ENCODE assay signal across 8 cellular contexts in the genomic region with DNA sequence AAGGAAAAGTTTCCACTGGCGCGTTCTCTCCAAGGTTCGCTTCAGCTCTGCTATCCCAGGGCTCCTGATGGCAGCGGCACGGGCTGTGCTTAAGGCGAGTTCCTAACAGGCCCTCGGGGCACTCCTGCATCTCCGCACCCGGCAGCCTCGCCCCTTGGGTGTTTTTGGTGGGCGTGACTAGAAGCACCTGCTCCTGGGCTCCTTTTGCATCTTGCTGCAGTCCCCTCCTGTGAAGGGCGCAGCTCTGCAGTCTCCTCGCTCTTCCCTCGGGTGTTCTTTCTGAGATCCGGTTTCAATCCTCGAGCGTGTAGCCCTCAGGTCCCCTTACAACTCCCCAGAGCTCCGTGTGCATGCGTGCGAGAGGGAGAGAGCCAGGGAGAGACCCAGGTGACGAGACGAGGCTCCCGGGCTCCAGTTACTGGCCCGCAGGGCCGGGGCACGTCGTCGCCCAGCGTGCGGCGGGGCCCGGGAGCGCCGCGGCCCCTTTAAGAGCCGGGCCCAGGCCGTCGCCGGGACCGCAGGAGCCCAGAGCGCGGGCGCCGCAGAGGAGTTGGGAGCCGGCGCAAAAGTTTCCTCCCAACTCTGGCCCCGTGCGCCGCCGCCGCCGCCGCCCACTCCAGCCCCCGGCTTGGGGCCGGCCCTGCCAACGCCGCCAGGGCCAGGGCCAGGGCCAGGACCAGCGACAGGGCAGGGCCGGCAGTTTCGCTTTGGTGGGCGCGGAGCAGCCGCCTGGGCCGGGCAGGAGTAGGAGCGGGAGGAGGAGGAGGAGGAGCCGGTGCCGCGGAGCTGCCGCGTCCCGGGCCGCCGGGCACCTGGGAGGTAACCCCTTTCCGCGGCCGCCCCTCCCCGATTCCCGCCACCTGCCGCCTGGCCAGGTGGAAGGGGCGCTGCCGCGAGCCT. TPM values are rescaled to one million over a fixed set of nuclear protein-coding genes. Genes with fewer than 3 reads are reported as not detected.
DNase-seq lines count a peak whose midpoint lies in the region; ATAC-seq and TF ChIP-seq lines count a peak whose summit lies in the region.

A gene with protein sequence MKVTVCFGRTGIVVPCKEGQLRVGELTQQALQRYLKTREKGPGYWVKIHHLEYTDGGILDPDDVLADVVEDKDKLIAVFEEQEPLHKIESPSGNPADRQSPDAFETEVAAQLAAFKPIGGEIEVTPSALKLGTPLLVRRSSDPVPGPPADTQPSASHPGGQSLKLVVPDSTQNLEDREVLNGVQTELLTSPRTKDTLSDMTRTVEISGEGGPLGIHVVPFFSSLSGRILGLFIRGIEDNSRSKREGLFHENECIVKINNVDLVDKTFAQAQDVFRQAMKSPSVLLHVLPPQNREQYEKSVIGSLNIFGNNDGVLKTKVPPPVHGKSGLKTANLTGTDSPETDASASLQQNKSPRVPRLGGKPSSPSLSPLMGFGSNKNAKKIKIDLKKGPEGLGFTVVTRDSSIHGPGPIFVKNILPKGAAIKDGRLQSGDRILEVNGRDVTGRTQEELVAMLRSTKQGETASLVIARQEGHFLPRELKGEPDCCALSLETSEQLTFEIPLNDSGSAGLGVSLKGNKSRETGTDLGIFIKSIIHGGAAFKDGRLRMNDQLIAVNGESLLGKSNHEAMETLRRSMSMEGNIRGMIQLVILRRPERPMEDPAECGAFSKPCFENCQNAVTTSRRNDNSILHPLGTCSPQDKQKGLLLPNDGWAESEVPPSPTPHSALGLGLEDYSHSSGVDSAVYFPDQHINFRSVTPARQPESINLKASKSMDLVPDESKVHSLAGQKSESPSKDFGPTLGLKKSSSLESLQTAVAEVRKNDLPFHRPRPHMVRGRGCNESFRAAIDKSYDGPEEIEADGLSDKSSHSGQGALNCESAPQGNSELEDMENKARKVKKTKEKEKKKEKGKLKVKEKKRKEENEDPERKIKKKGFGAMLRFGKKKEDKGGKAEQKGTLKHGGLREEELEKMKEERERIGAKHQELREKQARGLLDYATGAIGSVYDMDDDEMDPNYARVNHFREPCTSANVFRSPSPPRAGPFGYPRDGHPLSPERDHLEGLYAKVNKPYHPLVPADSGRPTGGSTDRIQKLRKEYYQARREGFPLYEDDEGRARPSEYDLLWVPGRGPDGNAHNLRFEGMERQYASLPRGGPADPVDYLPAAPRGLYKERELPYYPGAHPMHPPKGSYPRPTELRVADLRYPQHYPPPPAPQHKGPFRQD (N-terminal part only) (plus strand): TSS at position 515 of the 900 bp plus-strand sequence. CDS start 525 bp downstream, outside the sequence.

- peak within 1 kb of the TSS; percentile 92 for H3K18ac ChIP-seq in IMR-90 (ENCODE audit: low read depth, low read length)

- H4K5ac ChIP-seq in IMR-90 (ENCODE audit: low read depth, low read length), result peak within 1 kb of the TSS; percentile 92

- DNase-seq in COR-L47 (lab: John Stamatoyannopoulos, UW) (peak; percentile 49), IMR-90 (peak; percentile 62), choroid plexus epithelial cell (ENCODE audit: low read depth) (peak; percentile 59), islet precursor cell (peak; percentile 80), NCI-H524 treated with DMSO at 0.1 percent for 48 hours (lab: John Stamatoyannopoulos, UW) (no peak)

- H3K9me3 ChIP-seq in IMR-90 (ENCODE audit: control insufficient read depth, insufficient read depth, low read length), result no peaks in the 10 kb centered on the region
- H3K9me3 ChIP-seq in skeletal muscle tissue (ENCODE audit: control insufficient read depth in 3 of 3, low read length in 3 of 3), result no peaks in the 10 kb centered on the region

- peak within 1 kb of the TSS; percentile 75; the same call in 2 of the 3 replicates for H2BK15ac ChIP-seq in IMR-90 (ENCODE audit: low read depth, low read length)

- intact Hi-C loops in IMR-90 (cut with micrococcal nuclease), result loop anchor here (2.0 to 10.0 kb wide), 5 partner anchors 78 to 1137 kb away; a partner anchor contains a TSS

- CTCF ChIA-PET in IMR-90 (lab: Yijun Ruan, JAX), result no interaction called here

- H3K4ac ChIP-seq in IMR-90 (ENCODE audit: low read depth, low read length), result peak within 1 kb of the TSS; percentile 95

- 3% methylated on average over 21 of the region's 82 CpGs; no CpG with 5 or more reads in 1 of the 2 experiments for WGBS in IMR-90 (ENCODE audit: extremely low coverage in 2 of 2, insufficient read length in 1 of 2), 2 experiments

- H4K20me1 ChIP-seq in IMR-90 (ENCODE audit: insufficient read depth, low read length), result no peaks in the 10 kb centered on the region

- peak within 1 kb of the TSS; percentile 92 for H3K56ac ChIP-seq in IMR-90 (ENCODE audit: extremely low read depth, insufficient read depth, low read length)

- H3K4me1 ChIP-seq in IMR-90 (ENCODE audit: control insufficient read depth, insufficient read depth, low read length), result peaks cover 7% of the 10 kb centered on the region; the same call in 1 of the 2 replicates
- peaks cover 14 to 22% (median 17%) of the 10 kb centered on the region in 3 donors for H3K4me1 ChIP-seq in skeletal muscle tissue (ENCODE audit: control insufficient read depth in 3 of 3, insufficient read depth in 3 of 3, low read length in 3 of 3)

- H2BK5ac ChIP-seq in IMR-90 (ENCODE audit: low read depth, low read length, poor library complexity, severe bottlenecking), result peak within 1 kb of the TSS; percentile 92

- peak within 1 kb of the TSS; percentile 83 for H3K4me3 ChIP-seq in IMR-90 (ENCODE audit: insufficient read depth, low read depth, low read length)
- H3K4me3 ChIP-seq in choroid plexus epithelial cell (ENCODE audit: low read depth, low read length), result peak within 1 kb of the TSS; percentile 67
- H3K4me3 ChIP-seq in skeletal muscle tissue (ENCODE audit: low read length in 3 of 3), result peak within 1 kb of the TSS; percentile 80 to 85 (median 85)

- peak within 1 kb of the TSS; percentile 98 for H3K4me2 ChIP-seq in IMR-90 (ENCODE audit: low read depth, low read length)

- peak within 1 kb of the TSS; percentile 48 for H2AK5ac ChIP-seq in IMR-90 (ENCODE audit: low read depth, low read length)

- peak within 1 kb of the TSS; percentile 88 for H2AK9ac ChIP-seq in IMR-90 (replicated peaks; ENCODE audit: low read depth, low read length, poor library complexity)

- H3K27me3 ChIP-seq in IMR-90 (ENCODE audit: control insufficient read depth, insufficient read depth, low read length), result no peaks in the 10 kb centered on the region
- H3K27me3 ChIP-seq in skeletal muscle tissue (ENCODE audit: control insufficient read depth in 3 of 3, insufficient read depth in 3 of 3, low read length in 3 of 3), result no peaks in the 10 kb centered on the region

- peaks cover 9% of the 10 kb centered on the region for H3K4me1 Mint-ChIP-seq in T-helper 1 cell treated with Interleukin-12 subunit alpha and Interleukin-12 subunit beta and Interleukin-4 antibody, amounts not matched to agents 30 μg/mL and 1 μg/mL, for 36 hours (ENCODE audit: low read depth)

- ATAC-seq in GM21526 (IDR thresholded peaks at IDR 0.05; ENCODE audit: low FRiP score, unreplicated experiment) (peak; percentile 77), IMR-90 (ENCODE audit: low read depth) (peak; percentile 94)

- in situ Hi-C loops in IMR-90 (cut with MboI; ENCODE audit: low sequenced_read_pairs), result loop anchor here (25.0 kb wide), 1 partner anchor 1142 kb away; a partner anchor contains a TSS

- H3K14ac ChIP-seq in IMR-90 (replicated peaks; ENCODE audit: low read depth, low read length), result peak within 1 kb of the TSS; percentile 99

- peak; percentile 41; the same call in 1 of the 2 replicates for TF ChIP-seq POLR2A in IMR-90 (IDR thresholded peaks at IDR 0.05; ENCODE audit: low read depth, low read length)

- H2BK120ac ChIP-seq in IMR-90 (ENCODE audit: low read depth, low read length), result peak within 1 kb of the TSS; percentile 99

- H2AFZ ChIP-seq in IMR-90 (replicated peaks; ENCODE audit: low read length, poor library complexity), result peak within 1 kb of the TSS; percentile 99

- no TSS peak for BruUV-seq in IMR-90 (replicated peaks; lab: Mats Ljungman, UMichigan)

- H3K4me3 Mint-ChIP-seq in T-helper 1 cell treated with Interleukin-12 subunit alpha and Interleukin-12 subunit beta and Interleukin-4 antibody, amounts not matched to agents 30 μg/mL and 1 μg/mL, for 36 hours, result peak within 1 kb of the TSS; percentile 85

- no peak for TF ChIP-seq RAD21 in IMR-90 (IDR thresholded peaks at IDR 0.05; ENCODE audit: low read length)

- H3K9ac ChIP-seq in IMR-90 (ENCODE audit: low read depth, low read length) (peak within 1 kb of the TSS; percentile 88), skeletal muscle tissue (ENCODE audit: low read depth in 1 of 3, low read length in 3 of 3) (peak within 1 kb of the TSS; percentile 48 to 80 (median 76))

- H3K27ac Mint-ChIP-seq in T-helper 1 cell treated with Interleukin-12 subunit alpha and Interleukin-12 subunit beta and Interleukin-4 antibody, amounts not matched to agents 30 μg/mL and 1 μg/mL, for 36 hours, result no peak within 1 kb of the TSS

- POLR2A ChIA-PET in IMR-90 (lab: Charles Lee; ENCODE audit: unreplicated experiment), result no interaction called here

- no peaks in the 10 kb centered on the region for H3K9me3 Mint-ChIP-seq in T-helper 1 cell treated with Interleukin-12 subunit alpha and Interleukin-12 subunit beta and Interleukin-4 antibody, amounts not matched to agents 30 μg/mL and 1 μg/mL, for 36 hours

- H3K27me3 Mint-ChIP-seq in T-helper 1 cell treated with Interleukin-12 subunit alpha and Interleukin-12 subunit beta and Interleukin-4 antibody, amounts not matched to agents 30 μg/mL and 1 μg/mL, for 36 hours (ENCODE audit: low read depth), result peaks cover 51% of the 10 kb centered on the region

- H4K91ac ChIP-seq in IMR-90 (ENCODE audit: insufficient read depth, low read depth, low read length), result peak within 1 kb of the TSS; percentile 95

- H3K36me3 ChIP-seq in IMR-90 (ENCODE audit: control insufficient read depth, insufficient read depth, low read length) (no peaks in the 10 kb centered on the region), skeletal muscle tissue (ENCODE audit: control insufficient read depth in 3 of 3, insufficient read depth in 3 of 3, low read length in 3 of 3) (no peaks in the 10 kb centered on the region)

- peak within 1 kb of the TSS; percentile 96 for H2BK20ac ChIP-seq in IMR-90 (ENCODE audit: low read depth, low read length)

- H3K27ac ChIP-seq in IMR-90 (ENCODE audit: insufficient read depth, low read length), result peak within 1 kb of the TSS; percentile 96
- H3K27ac ChIP-seq in skeletal muscle tissue (ENCODE audit: low read depth, low read length), result no peak within 1 kb of the TSS

- H3K9me1 ChIP-seq in IMR-90 (ENCODE audit: insufficient read depth, low read length), result no peaks in the 10 kb centered on the region; the same call in 1 of the 2 replicates

- no peak for TF ChIP-seq CTCF in IMR-90 (conservative IDR thresholded peaks at IDR 0.05; ENCODE audit: low read depth, low read length)
- TF ChIP-seq CTCF in choroid plexus epithelial cell (conservative IDR thresholded peaks at IDR 0.05; ENCODE audit: low read depth, low read length), result no peak

- dilution Hi-C loops in IMR-90 (cut with HindIII; ENCODE audit: low sequenced_read_pairs, unreplicated experiment), result no loop called here

- H3K23ac ChIP-seq in IMR-90 (ENCODE audit: low read depth, low read length), result peak within 1 kb of the TSS; percentile 99

- peak within 1 kb of the TSS; percentile 76 to 91 for H4K8ac ChIP-seq in IMR-90 (ENCODE audit: low read depth in 2 of 2, low read length in 2 of 2)

- H3K36me3 Mint-ChIP-seq in T-helper 1 cell treated with Interleukin-12 subunit alpha and Interleukin-12 subunit beta and Interleukin-4 antibody, amounts not matched to agents 30 μg/mL and 1 μg/mL, for 36 hours (ENCODE audit: low read depth), result no peaks in the 10 kb centered on the region

- H3K79me1 ChIP-seq in IMR-90 (ENCODE audit: low read depth in 1 of 2, low read length in 2 of 2), result peaks cover 22 to 31% of the 10 kb centered on the region in 2 experiments

RNA-seq across cellular contexts. Expression of the gene that starts here (rescaled TPM):
- total RNA-seq in IMR-90 (2012; rRNA removed) (15.3 and 15.6 TPM in 2 replicates), skeletal muscle tissue (19.8 TPM)
- 2.5 and 3.3 TPM in 2 replicates for polyA plus RNA-seq in IMR-90 (2012; rRNA removed)
- 1.3 and 2.0 TPM in 2 replicates for polyA plus RNA-seq in IMR-90 (2012; cell fraction: cytosol; rRNA removed)
- polyA plus RNA-seq in IMR-90 (2012; cell fraction: nucleus; rRNA removed; ENCODE audit: low replicate concordance), result 2.9 and 7.0 TPM in 2 replicates
